ENCODE assay signal across 7 cellular contexts in the genomic region with DNA sequence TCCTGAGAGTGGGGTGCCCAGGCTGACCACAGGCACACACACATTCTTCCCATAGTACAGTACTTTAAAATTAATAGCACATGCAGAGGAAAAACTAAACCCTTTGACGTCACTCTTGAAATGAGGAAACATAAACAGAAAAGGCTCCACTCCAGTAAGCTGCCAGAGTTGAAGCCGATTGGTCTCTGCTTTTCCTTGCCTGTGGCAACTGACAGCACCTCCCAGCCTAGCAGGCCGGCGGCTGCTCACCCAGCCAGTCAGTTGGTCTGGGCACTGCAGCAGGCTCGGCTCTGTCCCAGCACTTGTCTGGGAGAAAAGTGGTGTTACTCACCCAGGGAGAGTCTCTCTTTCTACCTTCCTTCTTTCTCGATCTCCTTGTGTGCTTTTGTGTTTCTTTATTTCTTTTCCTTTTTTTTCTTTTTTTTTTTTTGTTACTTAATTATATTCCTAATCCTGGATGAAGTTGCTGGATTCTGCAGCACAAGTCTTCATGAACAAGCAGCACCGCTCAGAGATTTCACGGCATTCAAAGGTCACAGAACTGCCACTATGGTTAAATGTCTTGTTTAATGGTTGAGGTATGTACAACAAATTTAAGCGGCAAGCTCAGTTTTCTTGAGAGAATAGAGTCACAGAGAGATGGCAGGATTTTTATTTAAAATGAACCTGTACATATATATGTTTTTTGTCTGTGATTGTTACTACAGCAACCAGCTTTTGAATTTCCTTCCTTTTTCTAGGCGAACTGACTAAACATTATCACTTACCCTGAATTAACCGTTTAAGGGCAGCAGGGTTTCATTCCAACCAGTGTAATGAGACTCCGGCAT. TPM values are rescaled to one million over a fixed set of nuclear protein-coding genes. Genes with fewer than 3 reads are reported as not detected.
A peak's percentile ranks its signal among the peaks of the same experiment; 100 is the strongest.
DNase-seq lines count a peak whose midpoint lies in the region; ATAC-seq, FAIRE-seq and TF ChIP-seq lines count a peak whose summit lies in the region.

TSS of gene PDE7B (plus strand) at position 260 of the 830 bp plus-strand sequence.

- H2AFZ ChIP-seq in endothelial cell of umbilical vein (ENCODE audit: low read depth, low read length): peak within 1 kb of the TSS; percentile 71

- BruUV-seq in endothelial cell of umbilical vein (replicated peaks; lab: Mats Ljungman, UMichigan): TSS peak; percentile 72

- no peaks in the 10 kb centered on the region for H4K20me1 ChIP-seq in endothelial cell of umbilical vein (replicated peaks; ENCODE audit: control insufficient read depth, extremely low read depth, insufficient read depth, low read length)

- H3K9me3 Mint-ChIP-seq in activated CD8-positive, alpha-beta T cell treated with anti-CD3 and anti-CD28 coated beads, Interleukin-2, amount 10 ng/mL, durations not matched to agents 7 days and 5 days (ENCODE audit: insufficient read depth): no peaks in the 10 kb centered on the region

- no peaks in the 10 kb centered on the region for H3K36me3 ChIP-seq in endothelial cell of umbilical vein (ENCODE audit: control insufficient read depth in 2 of 2, extremely low read depth in 1 of 2, insufficient read depth in 2 of 2, low read length in 2 of 2)
- no peaks in the 10 kb centered on the region for H3K36me3 ChIP-seq in mesodermal cell (ENCODE audit: control insufficient read depth, insufficient read depth, low read length)

- intact Hi-C loops in endothelial cell of umbilical vein (cut with micrococcal nuclease): loop anchor here (1.0 to 5.0 kb wide), 3 partner anchors 174 to 374 kb away; no protein-coding TSS in a partner anchor

- H3K27ac Mint-ChIP-seq in activated CD8-positive, alpha-beta T cell treated with anti-CD3 and anti-CD28 coated beads, Interleukin-2, amount 10 ng/mL, durations not matched to agents 7 days and 5 days: peak within 1 kb of the TSS; percentile 70

- FAIRE-seq in GM18507 (lab: Jason Lieb, UNC) (no peak), endothelial cell of umbilical vein (lab: Jason Lieb, UNC) (peak; percentile 92)

- no peaks in the 10 kb centered on the region for H3K9me1 ChIP-seq in endothelial cell of umbilical vein (replicated peaks; ENCODE audit: control insufficient read depth, extremely low read depth, insufficient read depth, low read length)

- TF ChIP-seq POLR2A in endothelial cell of umbilical vein (IDR thresholded peaks at IDR 0.05; ENCODE audit: low read depth, low read length): no peak

- H3K27me3 Mint-ChIP-seq in activated CD8-positive, alpha-beta T cell treated with anti-CD3 and anti-CD28 coated beads, Interleukin-2, amount 10 ng/mL, durations not matched to agents 7 days and 5 days (ENCODE audit: low read depth): no peaks in the 10 kb centered on the region

- peaks cover 0 to 8% of the 10 kb centered on the region in 2 experiments for H3K27me3 ChIP-seq in endothelial cell of umbilical vein (ENCODE audit: control insufficient read depth in 2 of 2, insufficient read depth in 2 of 2, low read length in 2 of 2)

- H3K27ac ChIP-seq in endothelial cell of umbilical vein (ENCODE audit: insufficient read depth, low read depth, low read length) (peak within 1 kb of the TSS; percentile 2), mesodermal cell (ENCODE audit: low read depth, low read length, severe bottlenecking) (peak within 1 kb of the TSS; percentile 71)

- H3K4me1 Mint-ChIP-seq in activated CD8-positive, alpha-beta T cell treated with anti-CD3 and anti-CD28 coated beads, Interleukin-2, amount 10 ng/mL, durations not matched to agents 7 days and 5 days (ENCODE audit: low read depth): peaks cover 13% of the 10 kb centered on the region

- no peaks in the 10 kb centered on the region for H3K9me3 ChIP-seq in endothelial cell of umbilical vein (replicated peaks; ENCODE audit: control insufficient read depth, insufficient read depth, low read length)
- no peaks in the 10 kb centered on the region for H3K9me3 ChIP-seq in mesodermal cell (ENCODE audit: control insufficient read depth, low read length)

- H3K4me1 ChIP-seq in endothelial cell of umbilical vein (ENCODE audit: control insufficient read depth, extremely low read depth, insufficient read depth, low read length) (peaks cover 17% of the 10 kb centered on the region), mesodermal cell (ENCODE audit: control insufficient read depth, insufficient read depth, low read length, poor library complexity, severe bottlenecking) (peaks cover 18% of the 10 kb centered on the region)

- peak; percentile 23 for DNase-seq in GM18507 (ENCODE audit: extremely low spot score, insufficient read length, low read depth)
- peak; percentile 45 for DNase-seq in NCI-H2227 (lab: John Stamatoyannopoulos, UW; ENCODE audit: unreplicated experiment)
- DNase-seq in activated CD8-positive, alpha-beta T cell treated with anti-CD3 and anti-CD28 coated beads, Interleukin-2, amount 10 ng/mL, durations not matched to agents 7 days and 5 days: peak; percentile 61
- DNase-seq in endothelial cell of umbilical vein (ENCODE audit: low read depth, low spot score): peak; percentile 89
- DNase-seq in stimulated activated CD8-positive, alpha-beta memory T cell treated with anti-CD3 and anti-CD28 coated beads, Interleukin-7, amount 100 ng/mL, for 1 hour (ENCODE audit: low read depth in 2 of 2): peak; percentile 2 to 5

- no peak for TF ChIP-seq CTCF in endothelial cell of umbilical vein (IDR thresholded peaks at IDR 0.05; ENCODE audit: extremely low read depth in 1 of 2, insufficient read depth in 1 of 2, low read depth in 1 of 2, low read length in 2 of 2)

- POLR2A ChIA-PET in activated CD8-positive, alpha-beta T cell treated with anti-CD3 and anti-CD28 coated beads, Interleukin-2, amount 10 ng/mL, durations not matched to agents 7 days and 5 days (lab: Charles Lee): interaction anchor here (1.3 to 1.6 kb wide), 3 partner anchors 29 to 438 kb away, joined by 3 to 6 read pairs (median 6); partner anchors contain the start of gene BCLAF1
- POLR2A ChIA-PET in endothelial cell of umbilical vein (lab: Charles Lee): interaction anchor here (0.6 kb wide), 1 partner anchor 17 kb away, joined by 7 read pairs; no protein-coding TSS in a partner anchor

- 44 to 73% methylated on average over 3 to 8 of the region's 12 CpGs for WGBS in mesodermal cell (ENCODE audit: insufficient coverage in 2 of 2), 2 experiments

- CTCF ChIA-PET in activated CD8-positive, alpha-beta T cell treated with anti-CD3 and anti-CD28 coated beads, Interleukin-2, amount 10 ng/mL, durations not matched to agents 7 days and 5 days (lab: Charles Lee): interaction anchor here (0.8 to 4.6 kb wide), 7 partner anchors 17 to 315 kb away, joined by 3 to 24 read pairs (median 5); no protein-coding TSS in a partner anchor
- CTCF ChIA-PET in endothelial cell of umbilical vein (lab: Charles Lee): interaction anchor here (0.9 to 3.9 kb wide), 6 partner anchors 11 to 374 kb away, joined by 3 to 14 read pairs (median 4); no protein-coding TSS in a partner anchor

- H3K4me3 ChIP-seq in endothelial cell of umbilical vein (replicated peaks in 1 of 3; ENCODE audit: insufficient read depth in 1 of 3, low read depth in 1 of 3, low read length in 3 of 3) (peak within 1 kb of the TSS; percentile 10 to 58 (median 14)), mesodermal cell (ENCODE audit: extremely low read depth, insufficient read depth, low read length, poor library complexity, severe bottlenecking) (no peak within 1 kb of the TSS)

- ATAC-seq in HG02678 (IDR thresholded peaks at IDR 0.05; ENCODE audit: unreplicated experiment): peak; percentile 91
- ATAC-seq in activated CD8-positive, alpha-beta T cell treated with anti-CD3 and anti-CD28 coated beads, Interleukin-2, amount 10 ng/mL, durations not matched to agents 7 days and 5 days: peak; percentile 97

- no peaks in the 10 kb centered on the region for H3K36me3 Mint-ChIP-seq in activated CD8-positive, alpha-beta T cell treated with anti-CD3 and anti-CD28 coated beads, Interleukin-2, amount 10 ng/mL, durations not matched to agents 7 days and 5 days (ENCODE audit: low read depth)

- H3K4me3 Mint-ChIP-seq in activated CD8-positive, alpha-beta T cell treated with anti-CD3 and anti-CD28 coated beads, Interleukin-2, amount 10 ng/mL, durations not matched to agents 7 days and 5 days: peak within 1 kb of the TSS; percentile 66

- H3K4me2 ChIP-seq in endothelial cell of umbilical vein (ENCODE audit: insufficient read depth, low read length): peak within 1 kb of the TSS; percentile 91

- peak within 1 kb of the TSS; percentile 66 for H3K9ac ChIP-seq in endothelial cell of umbilical vein (replicated peaks; ENCODE audit: extremely low read depth, insufficient read depth, low read length)

- no peaks in the 10 kb centered on the region for H3K79me2 ChIP-seq in endothelial cell of umbilical vein (ENCODE audit: control insufficient read depth, insufficient read depth, low read length)

- dilution Hi-C loops in endothelial cell of umbilical vein (cut with MboI; ENCODE audit: extremely low pct_ligation_motif_present, low sequenced_read_pairs): no loop called here

TF ChIP-seq in endothelial cell of umbilical vein, 7 proteins besides CTCF, POLR2A, EP300 and RAD21 (continues in another document):
- TF ChIP-seq FOS (IDR thresholded peaks at IDR 0.05; ENCODE audit: borderline replicate concordance, insufficient read depth, low read length) (no peak), JUN (IDR thresholded peaks at IDR 0.05; ENCODE audit: borderline replicate concordance, insufficient read depth, insufficient read length, low read depth) (no peak), POLR2AphosphoS5 (IDR thresholded peaks at IDR 0.05; ENCODE audit: insufficient read depth, low read depth, low read length) (no peak), MYC (IDR thresholded peaks at IDR 0.05; ENCODE audit: low read depth, low read length) (no peak), GATA2 (IDR thresholded peaks at IDR 0.05; ENCODE audit: insufficient read depth, insufficient read length, low read depth, low read length) (no peak)
- TF ChIP-seq, protein P1, sequence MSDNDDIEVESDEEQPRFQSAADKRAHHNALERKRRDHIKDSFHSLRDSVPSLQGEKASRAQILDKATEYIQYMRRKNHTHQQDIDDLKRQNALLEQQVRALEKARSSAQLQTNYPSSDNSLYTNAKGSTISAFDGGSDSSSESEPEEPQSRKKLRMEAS (IDR thresholded peaks at IDR 0.05; ENCODE audit: insufficient read depth, insufficient read length): no peak

RNA-seq across cellular contexts. Expression of gene PDE7B, which starts in this region (rescaled TPM):
- total RNA-seq in activated CD8-positive, alpha-beta T cell treated with anti-CD3 and anti-CD28 coated beads, Interleukin-2, amount 10 ng/mL, durations not matched to agents 7 days and 5 days: under 1 TPM; 0.29 to 0.34 TPM
- 21.3 and 25.1 TPM in 2 replicates for total RNA-seq in endothelial cell of umbilical vein
- 20.6 and 21.1 TPM in 2 replicates for polyA plus RNA-seq in endothelial cell of umbilical vein
- 11.0 and 15.6 TPM in 2 replicates for polyA plus RNA-seq in endothelial cell of umbilical vein (2011; cell fraction: cytosol; rRNA removed)
- polyA plus RNA-seq in endothelial cell of umbilical vein (2011; cell fraction: nucleus; rRNA removed): 26.1 and 32.5 TPM in 2 replicates
- 7.7 and 8.9 TPM in 2 replicates for polyA plus RNA-seq in endothelial cell of umbilical vein (2012)
- polyA minus RNA-seq in endothelial cell of umbilical vein: 30.1 and 33.2 TPM in 2 replicates
- 3.8 TPM for polyA minus RNA-seq in endothelial cell of umbilical vein (2011; cell fraction: cytosol; rRNA and poly(A)+ RNA removed)
- 52.6 and 56.8 TPM in 2 replicates for polyA minus RNA-seq in endothelial cell of umbilical vein (2011; cell fraction: nucleus; rRNA and poly(A)+ RNA removed)
- 0.37 TPM for polyA plus RNA-seq in mesodermal cell (2013, experiment 1 of 2)
- 0.25 TPM for polyA plus RNA-seq in mesodermal cell (2013, experiment 2 of 2)

Comparison
In these comparisons a context has a peak if more than half of its experiments do, and no peak if none do; other contexts are left out.
1. RNA of gene PDE7B (total RNA-seq): 21.3 to 25.1 TPM in endothelial cell of umbilical vein; 0.29 to 0.34 TPM in activated CD8-positive, alpha-beta T cell treated with anti-CD3 and anti-CD28 coated beads, Interleukin-2, amount 10 ng/mL, durations not matched to agents 7 days and 5 days; every median in the first group is over 10 times any median in the second.
2. Peak in DNase-seq and ATAC-seq in activated CD8-positive, alpha-beta T cell treated with anti-CD3 and anti-CD28 coated beads, Interleukin-2, amount 10 ng/mL, durations not matched to agents 7 days and 5 days; RNA of the gene not detected or under 1 TPM.
3. DNase-seq: peak in every context shown above with its lines; median percentile 89 in endothelial cell of umbilical vein; 61 in activated CD8-positive, alpha-beta T cell treated with anti-CD3 and anti-CD28 coated beads, Interleukin-2, amount 10 ng/mL, durations not matched to agents 7 days and 5 days; 45 in NCI-H2227; 23 in GM18507; 4 in stimulated activated CD8-positive, alpha-beta memory T cell treated with anti-CD3 and anti-CD28 coated beads, Interleukin-7, amount 100 ng/mL, for 1 hour.